Comparison of ENCODE assay signal across 8 cellular contexts in the genomic region with DNA sequence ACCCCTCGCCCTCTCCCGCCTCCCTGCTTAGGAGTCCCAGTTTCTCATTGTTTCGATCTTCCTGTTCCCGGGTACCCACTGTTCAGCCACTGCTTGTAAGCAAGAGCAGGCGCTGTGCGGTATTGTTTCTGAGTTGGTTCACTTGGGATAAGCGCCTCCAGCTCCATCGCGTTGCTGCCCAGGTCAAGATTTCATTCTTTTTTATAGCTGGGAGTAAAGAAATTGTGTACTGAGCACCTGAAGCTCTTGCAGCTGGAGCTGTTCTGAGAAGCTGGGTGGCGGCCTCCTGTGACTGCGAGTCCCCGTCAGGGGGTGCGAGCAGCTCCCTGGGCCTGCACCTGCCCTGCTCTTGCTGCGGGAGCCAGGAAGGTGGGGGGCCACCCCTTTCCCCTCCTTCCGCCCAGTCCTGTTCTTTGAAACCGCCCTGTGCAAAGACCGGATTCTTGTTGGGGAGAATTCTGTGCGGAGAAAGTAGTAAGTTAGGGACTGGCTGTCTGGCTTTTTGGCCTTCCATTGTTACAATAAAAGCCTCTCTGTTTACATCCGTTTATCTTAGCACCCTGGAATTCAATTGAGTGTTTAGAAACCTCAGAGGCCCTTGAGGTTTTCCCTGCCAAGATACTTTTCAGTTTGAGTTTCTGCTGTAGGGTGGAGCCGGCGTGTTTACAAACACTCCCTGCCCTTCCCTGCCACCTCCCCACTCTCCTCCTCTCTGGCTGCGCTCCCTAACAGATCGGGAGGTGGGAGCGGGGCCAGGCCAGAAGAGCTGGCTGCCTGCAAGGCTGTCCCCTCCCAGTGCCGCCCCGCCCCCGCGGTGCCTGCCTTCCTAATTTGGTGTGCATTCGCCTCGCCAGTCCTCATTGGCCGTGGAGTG. TPM values are rescaled to one million over a fixed set of nuclear protein-coding genes. Genes with fewer than 3 reads are reported as not detected.
DNase-seq lines count a peak whose midpoint lies in the region; ATAC-seq and TF ChIP-seq lines count a peak whose summit lies in the region.

No MANE protein-coding gene starts in this region.

- H3K27me3 ChIP-seq in kidney epithelial cell (ENCODE audit: control insufficient read depth, insufficient read depth, low read length): no peaks in the 10 kb centered on the region

- ATAC-seq in GM18520 (IDR thresholded peaks at IDR 0.05; ENCODE audit: unreplicated experiment): peak; percentile 66
- ATAC-seq in HG03060 (IDR thresholded peaks at IDR 0.05; ENCODE audit: low read depth, unreplicated experiment): peak; percentile 41

- H3K36me3 ChIP-seq in kidney epithelial cell (ENCODE audit: control insufficient read depth, insufficient read depth, low read length): peaks cover 2% of the 10 kb centered on the region

- peak; percentile 89 for DNase-seq in 8988T
- DNase-seq in NCI-H2107 treated with DMSO at 0.1 percent for 48 hours (lab: John Stamatoyannopoulos, UW; ENCODE audit: unreplicated experiment): peak; percentile 94
- peak in 3 of 4 experiments; percentile 17 to 32 (median 30) for DNase-seq in activated CD4-positive, CD25-positive, alpha-beta regulatory T cell (lab: John Stamatoyannopoulos, UW)
- DNase-seq in cerebellum (ENCODE audit: low spot score): peak; percentile 95
- peak; percentile 96 for DNase-seq in kidney epithelial cell (ENCODE audit: low read depth)
- peak; percentile 80 for DNase-seq in stimulated activated CD4-positive, alpha-beta T cell treated with anti-CD3 and anti-CD28 coated beads, Interleukin-15, amount 100 ng/mL, for 24 hours

- H3K4me3 ChIP-seq in kidney epithelial cell (ENCODE audit: low read depth, low read length): no peak overlapping the region

- TF ChIP-seq CTCF in kidney epithelial cell (IDR thresholded peaks at IDR 0.05; ENCODE audit: insufficient read depth, low read length, poor library complexity, severe bottlenecking): no peak

RNA-seq across cellular contexts. Expression of a gene that starts 30.8 kb away (rescaled TPM):
- 14.9 TPM for total RNA-seq in cerebellum
- total RNA-seq in kidney epithelial cell: 71.2 and 85.6 TPM in 2 replicates

Comparison
In these comparisons a context has a peak if more than half of its experiments do, and no peak if none do; other contexts are left out.
1. DNase-seq: peak in every context shown above with its lines; median percentile 96 in kidney epithelial cell; 95 in cerebellum; 94 in NCI-H2107 treated with DMSO at 0.1 percent for 48 hours; 89 in 8988T; 80 in stimulated activated CD4-positive, alpha-beta T cell treated with anti-CD3 and anti-CD28 coated beads, Interleukin-15, amount 100 ng/mL, for 24 hours; 30 in activated CD4-positive, CD25-positive, alpha-beta regulatory T cell.